Comparison of ENCODE assay signal across 8 cellular contexts in the genomic region with DNA sequence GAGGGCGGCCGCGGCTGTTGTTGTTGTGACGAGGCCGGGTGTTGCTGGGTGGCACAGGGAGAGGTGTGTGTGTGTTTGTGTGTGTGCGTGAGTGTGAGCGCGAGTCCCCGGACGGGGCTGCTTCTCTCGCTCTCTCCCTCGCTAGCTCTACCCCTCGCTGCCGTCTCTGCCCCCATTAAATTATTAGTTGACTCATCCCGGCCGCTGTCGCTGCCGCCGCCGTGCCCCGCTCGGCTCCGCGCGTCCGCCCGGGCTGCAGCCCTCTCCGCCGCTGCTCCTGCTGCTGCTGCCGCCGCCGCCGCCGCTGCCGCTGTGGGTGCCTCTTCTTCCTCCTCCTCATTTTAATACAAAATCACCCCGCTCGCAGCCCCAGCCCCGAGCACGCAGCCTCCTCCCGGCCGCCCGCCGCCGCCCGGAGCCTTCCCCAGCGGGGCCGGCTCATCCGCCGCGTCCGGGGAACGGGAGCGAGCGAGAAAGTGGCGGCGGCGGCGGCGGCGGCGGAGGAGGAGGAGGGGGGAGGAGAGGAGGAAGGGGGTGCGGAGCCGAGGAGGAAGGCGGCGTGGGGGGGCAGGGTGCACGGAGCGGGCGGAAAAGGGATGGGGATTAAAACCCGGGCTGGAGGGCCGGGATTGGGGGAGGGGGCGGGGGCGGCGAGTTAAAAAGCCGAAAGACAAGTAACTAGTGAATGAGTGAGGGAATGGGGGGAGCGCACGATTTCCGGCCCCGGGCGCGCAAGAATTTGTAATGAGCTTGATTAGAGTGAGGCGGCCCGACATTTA. TPM values are rescaled to one million over a fixed set of nuclear protein-coding genes. Genes with fewer than 3 reads are reported as not detected.
DNase-seq lines count a peak whose midpoint lies in the region; ATAC-seq and TF ChIP-seq lines count a peak whose summit lies in the region.

A gene (minus strand): TSS at position 478 of the 779 bp plus-strand sequence. CDS start 4,372 bp downstream, outside the sequence.

- ATAC-seq in GM19438 (IDR thresholded peaks at IDR 0.05; ENCODE audit: low read depth, unreplicated experiment) (peak; percentile 48), HG03571 (IDR thresholded peaks at IDR 0.05; ENCODE audit: unreplicated experiment) (peak; percentile 63), gastroesophageal sphincter (peak; percentile 83), upper lobe of right lung (peak; percentile 90)

- H3K4me1 Mint-ChIP-seq in activated naive CD4-positive, alpha-beta T cell treated with anti-CD3 and anti-CD28 coated beads for 36 hours (ENCODE audit: low read depth) = peaks cover 73% of the 10 kb centered on the region

- no peaks in the 10 kb centered on the region for H3K36me3 ChIP-seq in SJSA1
- H3K36me3 ChIP-seq in gastroesophageal sphincter = peaks cover 0 to 6% of the 10 kb centered on the region in 2 donors
- no peaks in the 10 kb centered on the region for H3K36me3 ChIP-seq in neuron (ENCODE audit: insufficient read depth, low read length)
- H3K36me3 ChIP-seq in upper lobe of right lung = no peaks in the 10 kb centered on the region

- H3K27ac ChIP-seq in SJSA1 = no peak within 1 kb of the TSS
- peak within 1 kb of the TSS; percentile 54 to 95 (median 82) for H3K27ac ChIP-seq in gastroesophageal sphincter
- H3K27ac ChIP-seq in upper lobe of right lung = peak within 1 kb of the TSS; percentile 81

- TF ChIP-seq EP300 in gastroesophageal sphincter (IDR thresholded peaks at IDR 0.05) = no peak

- H3K4me3 Mint-ChIP-seq in activated naive CD4-positive, alpha-beta T cell treated with anti-CD3 and anti-CD28 coated beads for 36 hours = peak within 1 kb of the TSS; percentile 86

- no peaks in the 10 kb centered on the region for H3K9me3 ChIP-seq in SJSA1 (replicated peaks)
- no peaks in the 10 kb centered on the region for H3K9me3 ChIP-seq in gastroesophageal sphincter
- H3K9me3 ChIP-seq in neuron (ENCODE audit: low read length) = no peaks in the 10 kb centered on the region
- H3K9me3 ChIP-seq in upper lobe of right lung = no peaks in the 10 kb centered on the region

- TF ChIP-seq POLR2A in gastroesophageal sphincter (IDR thresholded peaks at IDR 0.05) = peak; percentile 23 to 46

- no peaks in the 10 kb centered on the region for H3K9me3 Mint-ChIP-seq in activated naive CD4-positive, alpha-beta T cell treated with anti-CD3 and anti-CD28 coated beads for 36 hours

- TF ChIP-seq CTCF in gastroesophageal sphincter (IDR thresholded peaks at IDR 0.05) = no peak
- no peak for TF ChIP-seq CTCF in upper lobe of right lung (IDR thresholded peaks at IDR 0.05)

- H3K27me3 ChIP-seq in SJSA1 (replicated peaks) (peaks cover 30% of the 10 kb centered on the region), gastroesophageal sphincter (no peaks in the 10 kb centered on the region), neuron (ENCODE audit: insufficient read depth, low read length) (peaks cover 25% of the 10 kb centered on the region), upper lobe of right lung (no peaks in the 10 kb centered on the region)

- intact Hi-C loops in activated naive CD4-positive, alpha-beta T cell treated with anti-CD3 and anti-CD28 coated beads for 36 hours (cut with micrococcal nuclease) = loop anchor here (5.0 kb wide), 6 partner anchors 222 to 1913 kb away; a partner anchor contains a TSS
- intact Hi-C loops in upper lobe of right lung (cut with DNase I) = no loop called here

- no peaks in the 10 kb centered on the region for H3K27me3 Mint-ChIP-seq in activated naive CD4-positive, alpha-beta T cell treated with anti-CD3 and anti-CD28 coated beads for 36 hours (ENCODE audit: low read depth)

- H2AFZ ChIP-seq in neuron (ENCODE audit: low read depth, low read length) = peak within 1 kb of the TSS; percentile 95

- peak within 1 kb of the TSS; percentile 98 for H3K27ac Mint-ChIP-seq in activated naive CD4-positive, alpha-beta T cell treated with anti-CD3 and anti-CD28 coated beads for 36 hours

- peaks cover 72% of the 10 kb centered on the region for H3K36me3 Mint-ChIP-seq in activated naive CD4-positive, alpha-beta T cell treated with anti-CD3 and anti-CD28 coated beads for 36 hours (ENCODE audit: low read depth)

- 0% methylated on average over 13 to 16 of the region's 82 CpGs for WGBS in gastroesophageal sphincter (ENCODE audit: low coverage in 1 of 2), 2 donors

- no peaks in the 10 kb centered on the region; the same call in 1 of the 2 replicates for H3K4me1 ChIP-seq in SJSA1 (replicated peaks)
- peaks cover 0 to 27% (median 4%) of the 10 kb centered on the region in 3 donors for H3K4me1 ChIP-seq in gastroesophageal sphincter
- H3K4me1 ChIP-seq in neuron (ENCODE audit: insufficient read depth, low read length) = peaks cover 15% of the 10 kb centered on the region
- H3K4me1 ChIP-seq in upper lobe of right lung = peaks cover 18% of the 10 kb centered on the region

- CTCF ChIA-PET in activated naive CD4-positive, alpha-beta T cell treated with anti-CD3 and anti-CD28 coated beads for 36 hours (lab: Charles Lee) = no interaction called here

- H3K4me3 ChIP-seq in SJSA1 (peak within 1 kb of the TSS; percentile 51), gastroesophageal sphincter (peak within 1 kb of the TSS; percentile 82 to 96), neuron (ENCODE audit: low read length) (peak within 1 kb of the TSS; percentile 72), upper lobe of right lung (peak within 1 kb of the TSS; percentile 79)

- DNase-seq in AG20443 (ENCODE audit: low spot score) = peak; percentile 64
- DNase-seq in SJSA1 (ENCODE audit: low read depth in 1 of 2, low spot score in 2 of 2) = peak in 1 of 2 experiments; percentile 39
- peak; percentile 84 for DNase-seq in activated naive CD4-positive, alpha-beta T cell treated with anti-CD3 and anti-CD28 coated beads for 36 hours
- peak; percentile 95 for DNase-seq in upper lobe of right lung

RNA-seq across cellular contexts. Expression of the gene that starts here (rescaled TPM):
- total RNA-seq in SJSA1 (2014; rRNA removed; shearing (Covaris generic)) = 1.1 TPM in 1 of 2 replicates, not detected in the other
- 100 to 1,000 TPM; 303 to 305 TPM for total RNA-seq in activated naive CD4-positive, alpha-beta T cell treated with anti-CD3 and anti-CD28 coated beads for 36 hours
- 10 to 100 TPM; 41.5 to 61.2 (median 48.7) TPM for total RNA-seq in gastroesophageal sphincter
- total RNA-seq in upper lobe of right lung = 28.4 TPM

Comparison
In these comparisons a context has a peak if more than half of its experiments do, and no peak if none do; other contexts are left out.
1. RNA of the gene that starts here (total RNA-seq): 303 to 305 TPM in activated naive CD4-positive, alpha-beta T cell treated with anti-CD3 and anti-CD28 coated beads for 36 hours, 41.5 to 61.2 TPM in gastroesophageal sphincter and 28.4 TPM in upper lobe of right lung (single experiment); 1.1 TPM in SJSA1; every median in the first group is over 10 times any median in the second.
2. RNA of the gene that starts here (total RNA-seq): 303 to 305 TPM in activated naive CD4-positive, alpha-beta T cell treated with anti-CD3 and anti-CD28 coated beads for 36 hours; 41.5 to 61.2 TPM in gastroesophageal sphincter and 28.4 TPM in upper lobe of right lung (single experiment); every median in the first group is over 4 times any median in the second.
3. Peak in every context shown above with its lines, with median percentiles within 50 percentile points of each other: ATAC-seq and H3K4me3 ChIP-seq.